Comparison of ENCODE assay signal across 2 cellular contexts in genomic region chr20:8389381-8390368, GRCh38.
TF ChIP-seq lines count a peak whose summit lies in the region.

No MANE protein-coding gene starts in this region.

TF ChIP-seq in HEK293T, 16 proteins besides CTCF, POLR2A, EP300 and RAD21 (continued from another document):
- no peak for TF ChIP-seq PKNOX1 (IDR thresholded peaks at IDR 0.05)
- TF ChIP-seq TARDBP (IDR thresholded peaks at IDR 0.05): no peak
- TF ChIP-seq ZNF384 (IDR thresholded peaks at IDR 0.05): no peak
- TF ChIP-seq HDGF (IDR thresholded peaks at IDR 0.05; ENCODE audit: borderline replicate concordance): no peak
- TF ChIP-seq SP1 (IDR thresholded peaks at IDR 0.05): no peak
- TF ChIP-seq FOXA1 (IDR thresholded peaks at IDR 0.05): no peak
- no peak for TF ChIP-seq CTBP1 (IDR thresholded peaks at IDR 0.05; ENCODE audit: borderline replicate concordance)

TF ChIP-seq in H1, 55 proteins besides CTCF, POLR2A, EP300 and RAD21 (continued from another document):
- TF ChIP-seq ATF2 (IDR thresholded peaks at IDR 0.05; ENCODE audit: low read length) (no peak), FOSL1 (IDR thresholded peaks at IDR 0.05; ENCODE audit: insufficient read depth, low read depth, low read length) (no peak), CEBPB (IDR thresholded peaks at IDR 0.05; ENCODE audit: low read depth, low read length) (no peak), EZH2 (IDR thresholded peaks at IDR 0.05; ENCODE audit: low read depth, low read length, severe bottlenecking) (no peak), ASH2L (IDR thresholded peaks at IDR 0.05; ENCODE audit: low read length) (no peak), BCL11A (IDR thresholded peaks at IDR 0.05; ENCODE audit: low read depth in 2 of 2, low read length in 2 of 2) (no peak), SRF (IDR thresholded peaks at IDR 0.05; ENCODE audit: low read depth, low read length) (no peak), HDAC2 (IDR thresholded peaks at IDR 0.05; ENCODE audit: borderline replicate concordance in 1 of 2, low read depth in 2 of 2, low read length in 2 of 2) (no peak), E2F6 (IDR thresholded peaks at IDR 0.05) (no peak), RXRA (IDR thresholded peaks at IDR 0.05; ENCODE audit: insufficient read depth, low read depth, low read length) (no peak), CBX8 (IDR thresholded peaks at IDR 0.05; ENCODE audit: borderline replicate concordance, low read depth, low read length) (no peak), SP1 (IDR thresholded peaks at IDR 0.05; ENCODE audit: low read depth, low read length) (no peak), SIX5 (IDR thresholded peaks at IDR 0.05; ENCODE audit: low read depth, low read length) (no peak), GABPA (IDR thresholded peaks at IDR 0.05; ENCODE audit: borderline replicate concordance, insufficient read depth, low read length) (no peak), TEAD4 (IDR thresholded peaks at IDR 0.05; ENCODE audit: low read depth, low read length) (no peak)
